ENCODE assay signal across 14 cellular contexts in genomic region chr9:121631115-121631514, GRCh38. TPM values are rescaled to one million over a fixed set of nuclear protein-coding genes. Genes with fewer than 3 reads are reported as not detected.
DNase-seq lines count a peak whose midpoint lies in the region; ATAC-seq and TF ChIP-seq lines count a peak whose summit lies in the region.
"Had no signal": no experiment of that assay in that cellular context is flagged by ENCODE, and none has a peak within 500 bp of the region (broad histone marks: within the 10 kb centered on the region; RNA-seq: fewer than 3 reads in every experiment).

No MANE protein-coding gene starts in this region.

- H3K36me3 Mint-ChIP-seq in nephron progenitor cell (ENCODE audit: low read depth), result no peaks in the 10 kb centered on the region
- H3K36me3 Mint-ChIP-seq: CD8-positive, alpha-beta memory T cell had no signal

- no peak for DNase-seq in NT2/D1 (ENCODE audit: low read depth, low spot score)
- no peak for DNase-seq in nephron progenitor cell
- no peak for DNase-seq in trophoblast cell
- DNase-seq in GM20000 (ENCODE audit: low spot score), result no peak
- DNase-seq: Caco-2; CD8-positive, alpha-beta memory T cell; DND-41; GDM1; H9; KBM-7 had no signal

- H2BK120ac ChIP-seq in trophoblast cell (ENCODE audit: insufficient read depth, low read length, poor library complexity), result no peak overlapping the region

- peak overlapping the region; percentile 45 for H3K4me3 Mint-ChIP-seq in nephron progenitor cell
- H3K4me3 Mint-ChIP-seq: CD8-positive, alpha-beta memory T cell; GM23338; H9 had no signal

- H3K23ac ChIP-seq in trophoblast cell (ENCODE audit: low read length), result no peak overlapping the region

- H3K27ac ChIP-seq in BLaER1 (0 out of 2 replicates have a peak overlapping the region, but pooled peaks have one; percentile 29), trophoblast cell (ENCODE audit: low read depth, low read length) (no peak overlapping the region)

- no peak overlapping the region for H4K12ac ChIP-seq in trophoblast cell (ENCODE audit: low read depth, low read length)

- H3K79me1 ChIP-seq in trophoblast cell (ENCODE audit: low read length), result no peaks in the 10 kb centered on the region

- no peaks in the 10 kb centered on the region for H3K9me3 ChIP-seq in BLaER1
- no peaks in the 10 kb centered on the region for H3K9me3 ChIP-seq in NT2/D1 (ENCODE audit: insufficient read depth, low read length)
- peaks cover 2% of the 10 kb centered on the region for H3K9me3 ChIP-seq in trophoblast cell (ENCODE audit: insufficient read depth, low read depth, low read length)
- H3K9me3 ChIP-seq: Caco-2 had no signal

- H3K4me1 ChIP-seq in BLaER1 (peaks cover 81% of the 10 kb centered on the region), NT2/D1 (ENCODE audit: insufficient read depth, insufficient read length) (peaks cover 29% of the 10 kb centered on the region), trophoblast cell (ENCODE audit: control insufficient read depth in 1 of 2, insufficient read depth in 2 of 2, low read length in 2 of 2) (peaks cover 26 to 29% of the 10 kb centered on the region in 2 experiments)

- H3K79me2 ChIP-seq in trophoblast cell (ENCODE audit: control insufficient read depth, insufficient read depth, low read length, poor library complexity), result peaks cover 2% of the 10 kb centered on the region

- no peaks in the 10 kb centered on the region for H3K27me3 ChIP-seq in BLaER1
- no peaks in the 10 kb centered on the region for H3K27me3 ChIP-seq in NT2/D1 (ENCODE audit: insufficient read depth, insufficient read length)
- no peaks in the 10 kb centered on the region for H3K27me3 ChIP-seq in trophoblast cell (ENCODE audit: insufficient read depth, low read length)

- no peak overlapping the region for H2AFZ ChIP-seq in trophoblast cell (ENCODE audit: insufficient read depth, low read length, poor library complexity)
- H2AFZ ChIP-seq: GM23338 had no signal

- peak overlapping the region; percentile 45 for H3K27ac Mint-ChIP-seq in nephron progenitor cell
- H3K27ac Mint-ChIP-seq: CD8-positive, alpha-beta memory T cell; GM23338 had no signal

- ATAC-seq in GM19328 (IDR thresholded peaks at IDR 0.05; ENCODE audit: unreplicated experiment), result no peak
- ATAC-seq in GM19463 (IDR thresholded peaks at IDR 0.05; ENCODE audit: unreplicated experiment), result no peak
- ATAC-seq: GM23338 had no signal

- TF ChIP-seq CTCF in nephron progenitor cell (IDR thresholded peaks at IDR 0.05) (no peak), GM20000 (IDR thresholded peaks at IDR 0.05; ENCODE audit: extremely low read depth, missing control alignments) (no peak)

- no peaks in the 10 kb centered on the region for H4K20me1 ChIP-seq in BLaER1

- H3K14ac ChIP-seq in trophoblast cell (ENCODE audit: low read length), result no peak overlapping the region

- H2BK12ac ChIP-seq in trophoblast cell (ENCODE audit: low read length), result no peak overlapping the region

- WGBS in trophoblast cell (ENCODE audit: extremely low coverage, insufficient coverage, insufficient read length), result no CpG with 5 or more reads among the region's 3 CpGs

- H3K36me3 ChIP-seq in BLaER1 (no peaks in the 10 kb centered on the region), NT2/D1 (ENCODE audit: insufficient read depth, insufficient read length, low read length) (no peaks in the 10 kb centered on the region), trophoblast cell (ENCODE audit: control insufficient read depth in 1 of 2, insufficient read depth in 2 of 2, low read length in 2 of 2) (no peaks in the 10 kb centered on the region)

- no peak overlapping the region for H3K4ac ChIP-seq in trophoblast cell (ENCODE audit: low read depth, low read length)

- no peak overlapping the region for H4K91ac ChIP-seq in trophoblast cell (ENCODE audit: low read depth, low read length)

- no peak overlapping the region for H3K4me2 ChIP-seq in BLaER1
- no peak overlapping the region for H3K4me2 ChIP-seq in trophoblast cell (ENCODE audit: low read length)
- H3K4me2 ChIP-seq: GM23338 had no signal

- H3K27me3 Mint-ChIP-seq in nephron progenitor cell (ENCODE audit: low read depth, poor library complexity), result peaks cover 11% of the 10 kb centered on the region

- H3K18ac ChIP-seq in trophoblast cell (ENCODE audit: low read length), result peak overlapping the region; percentile 78

- no peak overlapping the region for H2BK5ac ChIP-seq in trophoblast cell (ENCODE audit: low read depth, low read length, poor library complexity)

- no peak overlapping the region for H2AK5ac ChIP-seq in trophoblast cell (ENCODE audit: low read length)

- H3K9me3 Mint-ChIP-seq in nephron progenitor cell, result no peaks in the 10 kb centered on the region
- H3K9me3 Mint-ChIP-seq: CD8-positive, alpha-beta memory T cell; H9 had no signal

- H3K4me3 ChIP-seq in BLaER1 (no peak overlapping the region), NT2/D1 (ENCODE audit: insufficient read length, low read depth) (no peak overlapping the region), trophoblast cell (ENCODE audit: low read depth, low read length) (no peak overlapping the region)
- H3K4me3 ChIP-seq: GM23338 had no signal

- peaks cover 80% of the 10 kb centered on the region for H3K4me1 Mint-ChIP-seq in nephron progenitor cell

- H4K8ac ChIP-seq in trophoblast cell (ENCODE audit: low read depth, low read length), result no peak overlapping the region

- H3K9ac ChIP-seq in BLaER1 (no peak overlapping the region), NT2/D1 (ENCODE audit: insufficient read length, low read depth) (peak overlapping the region; percentile 7), trophoblast cell (ENCODE audit: low read length) (no peak overlapping the region)

RNA-seq across cellular contexts. Expression of gene DAB2IP, which starts 20.3 kb away (rescaled TPM):
- 22.7 and 24.2 TPM in 2 replicates for polyA plus RNA-seq in trophoblast cell (2013)
